In genomic region chr5:147803941-147804717, GRCh38 we compare ENCODE assay signal across 21 cellular contexts. TPM values are rescaled to one million over a fixed set of nuclear protein-coding genes. Genes with fewer than 3 reads are reported as not detected.
DNase-seq lines count a peak whose midpoint lies in the region; ATAC-seq and TF ChIP-seq lines count a peak whose summit lies in the region.
"Had no signal": no experiment of that assay in that cellular context is flagged by ENCODE, and none has a peak within 500 bp of the region (broad histone marks: within the 10 kb centered on the region; RNA-seq: fewer than 3 reads in every experiment).

No MANE protein-coding gene starts in this region.

- peak overlapping the region in 1 of 2 experiments; percentile 78 for H3K18ac ChIP-seq in mesenchymal stem cell (ENCODE audit: low read depth in 1 of 2, low read length in 2 of 2)

- peak; percentile 19 for DNase-seq in NCI-H748 (lab: John Stamatoyannopoulos, UW; ENCODE audit: unreplicated experiment)
- no peak for DNase-seq in NCI-H748 treated with DMSO at 0.1 percent for 48 hours (lab: John Stamatoyannopoulos, UW)
- no peak for DNase-seq in mesenchymal stem cell
- no peak for DNase-seq in colonic mucosa
- no peak for DNase-seq in left cardiac atrium
- no peak for DNase-seq in activated T-helper 1 cell treated with anti-CD3 and anti-CD28 coated beads, Interleukin-12 subunit alpha, Interleukin-12 subunit beta, Interleukin-2, Interleukin-4 antibody, amounts not matched to agents 30 ng/mL and 10 ng/mL and 1 ng/mL, durations not matched to agents 14 hours and 24 hours and 36 hours (ENCODE audit: low spot score)
- DNase-seq: ACHN; activated CD4-positive, alpha-beta T cell treated with anti-CD3 and anti-CD28 coated beads for 36 hours; H9; right lobe of liver; stimulated activated CD4-positive, alpha-beta T cell treated with anti-CD3 and anti-CD28 coated beads, Interleukin-15, amount 100 ng/mL, for 24 hours; substantia nigra had no signal

- no peak overlapping the region for H2BK15ac ChIP-seq in mesenchymal stem cell (ENCODE audit: low read depth, poor library complexity, severe bottlenecking)

- H3K14ac ChIP-seq in mesenchymal stem cell (ENCODE audit: low read length in 2 of 2), result no peak overlapping the region

- TF ChIP-seq CTCF in SU-DHL-6 (IDR thresholded peaks at IDR 0.05; ENCODE audit: insufficient read depth, low read length, poor library complexity, severe bottlenecking), result no peak
- no peak for TF ChIP-seq CTCF in colonic mucosa (IDR thresholded peaks at IDR 0.05)

- no peaks in the 10 kb centered on the region for H4K20me1 ChIP-seq in SU-DHL-6 (ENCODE audit: low read depth, low read length)

- H3K4me3 Mint-ChIP-seq in activated T-helper 1 cell treated with anti-CD3 and anti-CD28 coated beads, Interleukin-12 subunit alpha, Interleukin-12 subunit beta, Interleukin-2, Interleukin-4 antibody, amounts not matched to agents 30 ng/mL and 10 ng/mL and 1 ng/mL, durations not matched to agents 14 hours and 24 hours and 36 hours, result no peak overlapping the region
- H3K4me3 Mint-ChIP-seq: activated CD4-positive, alpha-beta T cell treated with anti-CD3 and anti-CD28 coated beads for 36 hours; activated naive CD8-positive, alpha-beta T cell; activated T-helper 17 cell treated with anti-CD3 and anti-CD28 coated beads, Interleukin-2, amount 50 U/mL, for 72 hours; CD4-positive, alpha-beta memory T cell; H9 had no signal

- intact Hi-C loops in colonic mucosa (cut with DNase I), result no loop called here
- intact Hi-C loops in left cardiac atrium (cut with DNase I), result no loop called here
- intact Hi-C loops in activated T-helper 1 cell treated with anti-CD3 and anti-CD28 coated beads, Interleukin-12 subunit alpha, Interleukin-12 subunit beta, Interleukin-2, Interleukin-4 antibody, amounts not matched to agents 30 ng/mL and 10 ng/mL and 1 ng/mL, durations not matched to agents 14 hours and 24 hours and 36 hours (cut with micrococcal nuclease), result no loop called here

- WGBS in mesenchymal stem cell, result 88% methylated on average over 3 of the region's 4 CpGs

- no peak overlapping the region for H3K4me3 ChIP-seq in SU-DHL-6 (ENCODE audit: insufficient read depth, low read length, poor library complexity, severe bottlenecking)
- H3K4me3 ChIP-seq in mesenchymal stem cell (ENCODE audit: insufficient read depth in 1 of 2, low read depth in 1 of 2, low read length in 2 of 2), result no peak overlapping the region
- no peak overlapping the region for H3K4me3 ChIP-seq in colonic mucosa
- H3K4me3 ChIP-seq: right lobe of liver had no signal

- H3K27ac ChIP-seq in SU-DHL-6 (ENCODE audit: low read depth, low read length) (no peak overlapping the region), mesenchymal stem cell (ENCODE audit: low read length, poor library complexity, severe bottlenecking) (no peak overlapping the region), colonic mucosa (no peak overlapping the region)
- H3K27ac ChIP-seq: right lobe of liver had no signal

- no peaks in the 10 kb centered on the region for H3K9me2 ChIP-seq in SU-DHL-6 (replicated peaks; ENCODE audit: insufficient read depth, low read length)

- no peak overlapping the region for H2AK5ac ChIP-seq in mesenchymal stem cell (ENCODE audit: low read length, severe bottlenecking)

- H3K4me2 ChIP-seq in SU-DHL-6 (ENCODE audit: low read depth, low read length, poor library complexity, severe bottlenecking), result peak overlapping the region; percentile 30
- H3K4me2 ChIP-seq in mesenchymal stem cell (ENCODE audit: low read length, poor library complexity, severe bottlenecking), result no peak overlapping the region

- H3K23ac ChIP-seq in mesenchymal stem cell (ENCODE audit: low read length in 2 of 2), result no peak overlapping the region

- H4K8ac ChIP-seq in mesenchymal stem cell (ENCODE audit: low read length), result no peak overlapping the region

- H3K27me3 ChIP-seq in SU-DHL-6 (ENCODE audit: low read length), result no peaks in the 10 kb centered on the region
- peaks cover 0 to 5% of the 10 kb centered on the region in 2 experiments for H3K27me3 ChIP-seq in mesenchymal stem cell (ENCODE audit: control insufficient read depth in 1 of 2, insufficient read depth in 1 of 2, low read length in 2 of 2)
- no peaks in the 10 kb centered on the region for H3K27me3 ChIP-seq in colonic mucosa
- H3K27me3 ChIP-seq: right lobe of liver had no signal

- no peaks in the 10 kb centered on the region for H3K9me3 Mint-ChIP-seq in activated T-helper 1 cell treated with anti-CD3 and anti-CD28 coated beads, Interleukin-12 subunit alpha, Interleukin-12 subunit beta, Interleukin-2, Interleukin-4 antibody, amounts not matched to agents 30 ng/mL and 10 ng/mL and 1 ng/mL, durations not matched to agents 14 hours and 24 hours and 36 hours
- H3K9me3 Mint-ChIP-seq: activated T-helper 17 cell treated with anti-CD3 and anti-CD28 coated beads, Interleukin-2, amount 50 U/mL, for 72 hours; H9 had no signal

- no peak overlapping the region for H2BK120ac ChIP-seq in mesenchymal stem cell (ENCODE audit: low read depth, low read length)

- H3K4me1 Mint-ChIP-seq in activated T-helper 1 cell treated with anti-CD3 and anti-CD28 coated beads, Interleukin-12 subunit alpha, Interleukin-12 subunit beta, Interleukin-2, Interleukin-4 antibody, amounts not matched to agents 30 ng/mL and 10 ng/mL and 1 ng/mL, durations not matched to agents 14 hours and 24 hours and 36 hours (ENCODE audit: low read depth), result no peaks in the 10 kb centered on the region
- H3K4me1 Mint-ChIP-seq: activated CD4-positive, alpha-beta T cell treated with anti-CD3 and anti-CD28 coated beads for 36 hours; activated T-helper 17 cell treated with anti-CD3 and anti-CD28 coated beads, Interleukin-2, amount 50 U/mL, for 72 hours had no signal

- no peaks in the 10 kb centered on the region for H3F3A ChIP-seq in SU-DHL-6 (ENCODE audit: insufficient read depth)

- H3K9ac ChIP-seq in SU-DHL-6 (ENCODE audit: low read length) (no peak overlapping the region), mesenchymal stem cell (ENCODE audit: low read length) (peak overlapping the region; percentile 46), colonic mucosa (ENCODE audit: low read depth in 2 of 2, low read length in 2 of 2) (no peak overlapping the region)

- H4K91ac ChIP-seq in mesenchymal stem cell (ENCODE audit: low read length), result no peak overlapping the region

- H3K36me3 Mint-ChIP-seq in activated T-helper 1 cell treated with anti-CD3 and anti-CD28 coated beads, Interleukin-12 subunit alpha, Interleukin-12 subunit beta, Interleukin-2, Interleukin-4 antibody, amounts not matched to agents 30 ng/mL and 10 ng/mL and 1 ng/mL, durations not matched to agents 14 hours and 24 hours and 36 hours (ENCODE audit: low read depth), result no peaks in the 10 kb centered on the region
- H3K36me3 Mint-ChIP-seq: activated naive CD8-positive, alpha-beta T cell; CD4-positive, alpha-beta memory T cell had no signal

- H3K4ac ChIP-seq in mesenchymal stem cell (ENCODE audit: low read depth in 1 of 2, low read length in 2 of 2), result no peak overlapping the region

- H2BK12ac ChIP-seq in mesenchymal stem cell (ENCODE audit: low read length in 2 of 2), result no peak overlapping the region

- no peak for ATAC-seq in left cardiac atrium
- ATAC-seq in GM21786 (IDR thresholded peaks at IDR 0.05; ENCODE audit: unreplicated experiment), result no peak
- ATAC-seq: activated CD4-positive, alpha-beta T cell treated with anti-CD3 and anti-CD28 coated beads for 36 hours had no signal

- H2AFZ ChIP-seq in SU-DHL-6 (ENCODE audit: low read depth, low read length, severe bottlenecking) (no peak overlapping the region), mesenchymal stem cell (ENCODE audit: low read depth, low read length) (no peak overlapping the region)

- no peaks in the 10 kb centered on the region for H3K79me1 ChIP-seq in mesenchymal stem cell (replicated peaks; ENCODE audit: low read length, poor library complexity, severe bottlenecking)

- H3K4me1 ChIP-seq in mesenchymal stem cell (ENCODE audit: control insufficient read depth, insufficient read depth, low read depth, low read length), result peaks cover 3% of the 10 kb centered on the region
- no peaks in the 10 kb centered on the region for H3K4me1 ChIP-seq in colonic mucosa

- H3K36me3 ChIP-seq in SU-DHL-6 (ENCODE audit: low read length), result no peaks in the 10 kb centered on the region
- H3K36me3 ChIP-seq in mesenchymal stem cell (ENCODE audit: control insufficient read depth in 1 of 2, insufficient read depth in 2 of 2, low read depth in 1 of 2, low read length in 2 of 2), result no peaks in the 10 kb centered on the region
- H3K36me3 ChIP-seq in colonic mucosa, result no peaks in the 10 kb centered on the region
- H3K36me3 ChIP-seq: right lobe of liver had no signal

- no peaks in the 10 kb centered on the region for H3K27me3 Mint-ChIP-seq in activated T-helper 1 cell treated with anti-CD3 and anti-CD28 coated beads, Interleukin-12 subunit alpha, Interleukin-12 subunit beta, Interleukin-2, Interleukin-4 antibody, amounts not matched to agents 30 ng/mL and 10 ng/mL and 1 ng/mL, durations not matched to agents 14 hours and 24 hours and 36 hours (ENCODE audit: insufficient read depth)
- H3K27me3 Mint-ChIP-seq: activated naive CD8-positive, alpha-beta T cell; CD4-positive, alpha-beta memory T cell had no signal

- H3K9me3 ChIP-seq in SU-DHL-6 (ENCODE audit: insufficient read depth, low read length) (no peaks in the 10 kb centered on the region), mesenchymal stem cell (ENCODE audit: control insufficient read depth, low read length) (no peaks in the 10 kb centered on the region), colonic mucosa (no peaks in the 10 kb centered on the region)
- H3K9me3 ChIP-seq: right lobe of liver had no signal

- no peaks in the 10 kb centered on the region for H3K79me2 ChIP-seq in SU-DHL-6 (ENCODE audit: insufficient read depth, low read length)

- no peak overlapping the region for H2BK5ac ChIP-seq in mesenchymal stem cell (ENCODE audit: low read depth, low read length, poor library complexity, severe bottlenecking)

- H3K27ac Mint-ChIP-seq in activated T-helper 1 cell treated with anti-CD3 and anti-CD28 coated beads, Interleukin-12 subunit alpha, Interleukin-12 subunit beta, Interleukin-2, Interleukin-4 antibody, amounts not matched to agents 30 ng/mL and 10 ng/mL and 1 ng/mL, durations not matched to agents 14 hours and 24 hours and 36 hours, result no peak overlapping the region
- H3K27ac Mint-ChIP-seq: activated CD4-positive, alpha-beta T cell treated with anti-CD3 and anti-CD28 coated beads for 36 hours; activated naive CD8-positive, alpha-beta T cell; activated T-helper 17 cell treated with anti-CD3 and anti-CD28 coated beads, Interleukin-2, amount 50 U/mL, for 72 hours; CD4-positive, alpha-beta memory T cell; H9 had no signal

RNA-seq across cellular contexts. Expression of gene JAKMIP2, which starts 21.6 kb away (rescaled TPM):
- 8.8 TPM for polyA plus RNA-seq in mesenchymal stem cell (2013, experiment 1 of 2)
- polyA plus RNA-seq in mesenchymal stem cell (2013, experiment 2 of 2), result 9.5 TPM
- total RNA-seq in colonic mucosa (1 to 10 TPM in 1 of 2 donors, under 1 TPM in 1; 0.17 to 1.3 TPM), left cardiac atrium (under 1 TPM; 0.29 to 0.53 TPM)
- 1.1 TPM in 2 replicates for total RNA-seq in activated T-helper 1 cell treated with anti-CD3 and anti-CD28 coated beads, Interleukin-12 subunit alpha, Interleukin-12 subunit beta, Interleukin-2, Interleukin-4 antibody, amounts not matched to agents 30 ng/mL and 10 ng/mL and 1 ng/mL, durations not matched to agents 14 hours and 24 hours and 36 hours

RNA-seq across cellular contexts. Expression of gene SPINK1, which starts 27.3 kb away (rescaled TPM):
- polyA plus RNA-seq in mesenchymal stem cell (2013, experiment 1 of 2), result not detected
- polyA plus RNA-seq in mesenchymal stem cell (2013, experiment 2 of 2), result not detected
- total RNA-seq in colonic mucosa (100 to 1,000 TPM; 423 to 623 TPM), left cardiac atrium (not detected)
- not detected in 2 replicates for total RNA-seq in activated T-helper 1 cell treated with anti-CD3 and anti-CD28 coated beads, Interleukin-12 subunit alpha, Interleukin-12 subunit beta, Interleukin-2, Interleukin-4 antibody, amounts not matched to agents 30 ng/mL and 10 ng/mL and 1 ng/mL, durations not matched to agents 14 hours and 24 hours and 36 hours
- total RNA-seq: activated CD4-positive, alpha-beta T cell treated with anti-CD3 and anti-CD28 coated beads for 36 hours; activated T-helper 17 cell treated with anti-CD3 and anti-CD28 coated beads, Interleukin-2, amount 50 U/mL, for 72 hours; CD4-positive, alpha-beta memory T cell; chondrocyte; NCI-H460; omental fat pad; Right ventricle myocardium inferior had no signal
- polyA plus RNA-seq: CD4-positive, alpha-beta memory T cell had no signal

Comparison
In these comparisons a context has a peak if more than half of its experiments do, and no peak if none do; other contexts are left out.
1. RNA of gene SPINK1, which starts 27.3 kb away (total RNA-seq): 423 to 623 TPM in colonic mucosa; not detected in left cardiac atrium and not detected in activated T-helper 1 cell treated with anti-CD3 and anti-CD28 coated beads, Interleukin-12 subunit alpha, Interleukin-12 subunit beta, Interleukin-2, Interleukin-4 antibody, amounts not matched to agents 30 ng/mL and 10 ng/mL and 1 ng/mL, durations not matched to agents 14 hours and 24 hours and 36 hours; every median in the first group is over 100 times any median in the second.